ENCODE assay signal across 13 cellular contexts in the genomic region with DNA sequence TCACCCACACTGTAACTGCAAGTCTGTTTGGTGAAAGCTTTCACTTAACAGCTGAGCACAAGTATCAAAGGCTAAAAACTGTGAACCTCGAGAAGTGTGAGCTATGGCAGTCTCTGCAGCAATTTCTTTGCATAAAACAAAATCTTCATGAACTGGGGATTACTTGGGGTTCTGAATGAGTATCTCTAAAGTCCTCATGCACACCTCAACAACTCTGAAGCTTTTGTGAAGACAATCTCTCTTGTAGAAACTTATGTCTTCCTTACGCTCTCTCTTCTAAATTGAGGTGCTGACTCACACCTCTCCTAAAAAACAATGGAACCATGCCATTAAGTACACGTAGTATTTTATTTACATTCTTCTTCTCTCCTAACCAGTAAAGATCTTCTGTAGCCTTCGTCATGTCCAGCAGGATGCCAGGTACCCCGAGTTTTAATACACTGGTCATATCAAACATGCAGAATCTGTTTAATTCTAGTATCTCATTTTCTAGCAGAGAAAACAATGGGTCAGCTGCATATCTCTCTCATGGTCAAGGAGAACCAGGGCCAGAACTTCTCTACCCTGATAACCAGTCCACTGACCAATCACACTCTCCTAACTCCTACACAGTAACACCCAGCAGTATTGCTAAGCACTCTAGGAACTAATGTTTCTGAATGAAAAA.
DNase-seq lines count a peak whose midpoint lies in the region; ATAC-seq and TF ChIP-seq lines count a peak whose summit lies in the region.
"Had no signal": no experiment of that assay in that cellular context is flagged by ENCODE, and none has a peak within 500 bp of the region (broad histone marks: within the 10 kb centered on the region; RNA-seq: fewer than 3 reads in every experiment).

No MANE protein-coding gene starts in this region.

- H3K4me3 ChIP-seq in AG04450 (ENCODE audit: low read depth, low read length) (no peak overlapping the region), IMR-90 (ENCODE audit: insufficient read depth, low read depth, low read length) (no peak overlapping the region), cardiac fibroblast (replicated peaks in 1 of 2; ENCODE audit: low read depth in 2 of 2, low read length in 2 of 2) (peak overlapping the region in 1 of 2 donors; percentile 19)

- CTCF ChIA-PET in AG04450 (lab: Charles Lee): interaction anchor here (0.5 to 1.4 kb wide), 3 partner anchors 13 to 135 kb away, joined by 3 to 10 read pairs (median 3); no protein-coding TSS in a partner anchor
- CTCF ChIA-PET in IMR-90 (lab: Yijun Ruan, JAX): no interaction called here

- 13% methylated on average over 2 of the region's 5 CpGs; no CpG with 5 or more reads in 1 of the 2 experiments for WGBS in IMR-90 (ENCODE audit: extremely low coverage in 2 of 2, insufficient read length in 1 of 2), 2 experiments

- H3K27ac ChIP-seq in AG04450 (ENCODE audit: low read depth, low read length): peak overlapping the region; percentile 68
- H3K27ac ChIP-seq in IMR-90 (ENCODE audit: insufficient read depth, low read length): no peak overlapping the region

- no peak overlapping the region for H3K9ac ChIP-seq in IMR-90 (ENCODE audit: low read depth, low read length)

- H3K4me1 ChIP-seq in IMR-90 (ENCODE audit: control insufficient read depth, insufficient read depth, low read length): peaks cover 10% of the 10 kb centered on the region

- POLR2A ChIA-PET in AG04450 (lab: Yijun Ruan, JAX): interaction anchor here (0.6 kb wide), 1 partner anchor 11 kb away, joined by 10 read pairs; no protein-coding TSS in a partner anchor
- POLR2A ChIA-PET in IMR-90 (lab: Charles Lee; ENCODE audit: unreplicated experiment): no interaction called here

- no peak overlapping the region for H3K56ac ChIP-seq in IMR-90 (ENCODE audit: extremely low read depth, insufficient read depth, low read length)

- no peak overlapping the region for H2BK120ac ChIP-seq in IMR-90 (ENCODE audit: low read depth, low read length)

- DNase-seq in AG04450 (ENCODE audit: low read depth, low spot score) (no peak), IMR-90 (peak; percentile 80), cardiac fibroblast (ENCODE audit: low read depth in 2 of 2) (peak; percentile 58 to 81), left lobe of liver (ENCODE audit: low spot score) (no peak), AG20443 (ENCODE audit: low spot score) (no peak), DMS53 treated with DMSO at 0.1 percent for 48 hours (lab: John Stamatoyannopoulos, UW; ENCODE audit: unreplicated experiment) (no peak), islet precursor cell (no peak)
- DNase-seq: CD4-positive, alpha-beta memory T cell; head of caudate nucleus; naive B cell; NCI-H510A treated with DMSO at 0.1 percent for 48 hours; stimulated activated naive CD4-positive, alpha-beta T cell had no signal

- H3K9me3 ChIP-seq in AG04450 (ENCODE audit: control insufficient read depth, insufficient read depth, low read length): no peaks in the 10 kb centered on the region
- H3K9me3 ChIP-seq in IMR-90 (ENCODE audit: control insufficient read depth, insufficient read depth, low read length): no peaks in the 10 kb centered on the region

- peak overlapping the region; percentile 56 for H3K14ac ChIP-seq in IMR-90 (replicated peaks; ENCODE audit: low read depth, low read length)

- no TSS peak for BruUV-seq in IMR-90 (replicated peaks; lab: Mats Ljungman, UMichigan)

- H2AK5ac ChIP-seq in IMR-90 (ENCODE audit: low read depth, low read length): peak overlapping the region; percentile 30; the same call in 1 of the 2 replicates

- H2BK5ac ChIP-seq in IMR-90 (ENCODE audit: low read depth, low read length, poor library complexity, severe bottlenecking): no peak overlapping the region

- H4K20me1 ChIP-seq in IMR-90 (ENCODE audit: insufficient read depth, low read length): peaks cover 13% of the 10 kb centered on the region; the same call in 1 of the 2 replicates

- no peak overlapping the region for H2AFZ ChIP-seq in IMR-90 (replicated peaks; ENCODE audit: low read length, poor library complexity)

- H3K27me3 ChIP-seq in AG04450 (ENCODE audit: control insufficient read depth, insufficient read depth, low read length) (no peaks in the 10 kb centered on the region), IMR-90 (ENCODE audit: control insufficient read depth, insufficient read depth, low read length) (no peaks in the 10 kb centered on the region)

- no peak overlapping the region for H2BK20ac ChIP-seq in IMR-90 (ENCODE audit: low read depth, low read length)

- no peak for TF ChIP-seq RAD21 in IMR-90 (IDR thresholded peaks at IDR 0.05; ENCODE audit: low read length)

- dilution Hi-C loops in IMR-90 (cut with HindIII; ENCODE audit: low sequenced_read_pairs, unreplicated experiment): no loop called here

- H2AK9ac ChIP-seq in IMR-90 (replicated peaks; ENCODE audit: low read depth, low read length, poor library complexity): no peak overlapping the region

- H3K4ac ChIP-seq in IMR-90 (ENCODE audit: low read depth, low read length): no peak overlapping the region

- no peak for TF ChIP-seq POLR2A in IMR-90 (IDR thresholded peaks at IDR 0.05; ENCODE audit: low read depth, low read length)

- H4K8ac ChIP-seq in IMR-90 (ENCODE audit: low read depth in 2 of 2, low read length in 2 of 2): no peak overlapping the region

- H3K23ac ChIP-seq in IMR-90 (ENCODE audit: low read depth, low read length): no peak overlapping the region

- peaks cover 20% of the 10 kb centered on the region for H3K36me3 ChIP-seq in IMR-90 (ENCODE audit: control insufficient read depth, insufficient read depth, low read length)

- intact Hi-C loops in IMR-90 (cut with micrococcal nuclease): loop anchor here (2.0 kb wide), 1 partner anchor 47 kb away; no protein-coding TSS in a partner anchor

- H3K79me1 ChIP-seq in IMR-90 (ENCODE audit: low read depth in 1 of 2, low read length in 2 of 2): peaks cover 17 to 50% of the 10 kb centered on the region in 2 experiments

- ATAC-seq in IMR-90 (ENCODE audit: low read depth) (peak; percentile 64), left lobe of liver (peak; percentile 18), HG02610 (IDR thresholded peaks at IDR 0.05; ENCODE audit: unreplicated experiment) (no peak)

- 0 out of 2 replicates have a peak, but pooled peaks cover 2% of the 10 kb centered on the region for H3K9me1 ChIP-seq in IMR-90 (ENCODE audit: insufficient read depth, low read length)

- no peak overlapping the region for H2BK15ac ChIP-seq in IMR-90 (ENCODE audit: low read depth, low read length)

- H3K18ac ChIP-seq in IMR-90 (ENCODE audit: low read depth, low read length): peak overlapping the region; percentile 73; the same call in 1 of the 2 replicates

- peak overlapping the region; percentile 88 for H3K4me2 ChIP-seq in IMR-90 (ENCODE audit: low read depth, low read length)

- no peak overlapping the region for H4K5ac ChIP-seq in IMR-90 (ENCODE audit: low read depth, low read length)

- in situ Hi-C loops in IMR-90 (cut with MboI; ENCODE audit: low sequenced_read_pairs): no loop called here

- H4K91ac ChIP-seq in IMR-90 (ENCODE audit: insufficient read depth, low read depth, low read length): no peak overlapping the region

- TF ChIP-seq CTCF in AG04450 (IDR thresholded peaks at IDR 0.05; ENCODE audit: low read depth, low read length) (no peak), IMR-90 (conservative IDR thresholded peaks at IDR 0.05; ENCODE audit: low read depth, low read length) (no peak), cardiac fibroblast (IDR thresholded peaks at IDR 0.05; ENCODE audit: low read depth, low read length) (no peak)

TF ChIP-seq in IMR-90, 13 proteins besides CTCF, POLR2A, EP300 and RAD21:
- TF ChIP-seq FOS (IDR thresholded peaks at IDR 0.05; ENCODE audit: low read depth, low read length) (no peak), CHD1 (IDR thresholded peaks at IDR 0.05; ENCODE audit: low read depth, low read length) (no peak), MXI1 (IDR thresholded peaks at IDR 0.05; ENCODE audit: borderline replicate concordance, low read depth, low read length) (no peak), RCOR1 (IDR thresholded peaks at IDR 0.05; ENCODE audit: insufficient replicate concordance, low read length) (no peak), RFX5 (IDR thresholded peaks at IDR 0.05; ENCODE audit: low read depth, low read length) (no peak)

Comparison
In these comparisons a context has a peak if more than half of its experiments do, and no peak if none do; other contexts are left out.
1. DNase-seq: peak in IMR-90 (single experiment) and cardiac fibroblast (2 of 2); none in AG04450 (single experiment), left lobe of liver (single experiment), AG20443 (single experiment), DMS53 treated with DMSO at 0.1 percent for 48 hours (single experiment) and islet precursor cell (single experiment).